ENCODE assay signal across 11 cellular contexts in genomic region chr2:48433682-48434081, GRCh38. TPM values are rescaled to one million over a fixed set of nuclear protein-coding genes. Genes with fewer than 3 reads are reported as not detected.
DNase-seq lines count a peak whose midpoint lies in the region; ATAC-seq and TF ChIP-seq lines count a peak whose summit lies in the region.
"Had no signal": no experiment of that assay in that cellular context is flagged by ENCODE, and none has a peak within 500 bp of the region (broad histone marks: within the 10 kb centered on the region; RNA-seq: fewer than 3 reads in every experiment).

No MANE protein-coding gene starts in this region.

- H2AFZ ChIP-seq in Karpas-422 (ENCODE audit: low read length): peak overlapping the region; percentile 84

- no peaks in the 10 kb centered on the region for H3K79me2 ChIP-seq in Karpas-422 (ENCODE audit: low read length)

- H3K36me3 ChIP-seq in Karpas-422 (ENCODE audit: insufficient read depth, low read length) (no peaks in the 10 kb centered on the region), right lobe of liver (no peaks in the 10 kb centered on the region), testis (ENCODE audit: low read depth, missing control alignments) (no peaks in the 10 kb centered on the region)
- H3K36me3 ChIP-seq: esophagus muscularis mucosa had no signal

- peak overlapping the region; percentile 58 for H3K4me2 ChIP-seq in Karpas-422 (ENCODE audit: low read depth, low read length, poor library complexity, severe bottlenecking)

- in situ Hi-C loops in KBM-7 (cut with MboI; ENCODE audit: low pct_unique_long_range_greater_than_20kb, low sequenced_read_pairs): no loop called here

- peak; percentile 93 to 96 (median 96) for ATAC-seq in right lobe of liver
- no peak for ATAC-seq in GM19467 (IDR thresholded peaks at IDR 0.05; ENCODE audit: unreplicated experiment)
- no peak for ATAC-seq in GM21390 (IDR thresholded peaks at IDR 0.05; ENCODE audit: unreplicated experiment)
- ATAC-seq: T-cell had no signal

- no peaks in the 10 kb centered on the region for H3K9me2 ChIP-seq in Karpas-422 (replicated peaks; ENCODE audit: insufficient read depth, low read length)

- no peaks in the 10 kb centered on the region for H3K27me3 ChIP-seq in Karpas-422 (ENCODE audit: low read length)
- no peaks in the 10 kb centered on the region for H3K27me3 ChIP-seq in right lobe of liver
- no peaks in the 10 kb centered on the region for H3K27me3 ChIP-seq in testis
- H3K27me3 ChIP-seq: esophagus muscularis mucosa had no signal

- H4K20me1 ChIP-seq in Karpas-422 (ENCODE audit: insufficient read depth, low read depth, low read length): no peaks in the 10 kb centered on the region

- H3K27ac ChIP-seq in Karpas-422 (ENCODE audit: low read length) (no peak overlapping the region), right lobe of liver (peak overlapping the region; percentile 67 to 82 (median 72)), testis (peak overlapping the region; percentile 39 to 66)
- H3K27ac ChIP-seq: esophagus muscularis mucosa had no signal

- 23% methylated on average over 3 of the region's 3 CpGs for WGBS in right lobe of liver (ENCODE audit: insufficient coverage, low coverage, low lambda C conversion rate, missing lambda C conversion rate)
- 32 to 63% methylated on average over 3 of the region's 3 CpGs for WGBS in testis, 2 donors

- TF ChIP-seq POLR2A in right lobe of liver (IDR thresholded peaks at IDR 0.05): no peak
- TF ChIP-seq POLR2A in testis (IDR thresholded peaks at IDR 0.05): no peak

- peak overlapping the region; percentile 30 for H3K9ac ChIP-seq in Karpas-422 (ENCODE audit: low read length)

- intact Hi-C loops in right lobe of liver (cut with DNase I): no loop called here
- intact Hi-C loops in testis (cut with DNase I; ENCODE audit: low total_unique reads): no loop called here

- DNase-seq in Karpas-422 (peak; percentile 61), cardiac fibroblast (ENCODE audit: low read depth in 2 of 2) (peak; percentile 37 to 54), right lobe of liver (peak; percentile 65 to 80 (median 76)), testis (peak; percentile 79), KBM-7 (no peak), NCI-H1930 (lab: John Stamatoyannopoulos, UW) (no peak)
- DNase-seq: GF-D8, T-cell had no signal

- H3K4me3 ChIP-seq in Karpas-422 (ENCODE audit: low read length) (no peak overlapping the region), cardiac fibroblast (replicated peaks in 1 of 2; ENCODE audit: low read depth in 2 of 2, low read length in 2 of 2) (no peak overlapping the region), right lobe of liver (peak overlapping the region in 2 of 3 donors; percentile 17 to 34), testis (no peak overlapping the region)
- H3K4me3 ChIP-seq: esophagus muscularis mucosa had no signal

- TF ChIP-seq CTCF in cardiac fibroblast (IDR thresholded peaks at IDR 0.05; ENCODE audit: low read depth, low read length) (no peak), right lobe of liver (IDR thresholded peaks at IDR 0.05) (no peak), testis (IDR thresholded peaks at IDR 0.05) (no peak)

- H3K9me3 ChIP-seq in Karpas-422 (ENCODE audit: low read length) (no peaks in the 10 kb centered on the region), right lobe of liver (no peaks in the 10 kb centered on the region), testis (no peaks in the 10 kb centered on the region)
- H3K9me3 ChIP-seq: esophagus muscularis mucosa had no signal

- peaks cover 20% of the 10 kb centered on the region for H3K4me1 ChIP-seq in Karpas-422 (ENCODE audit: low read length)
- peaks cover 0 to 24% (median 5%) of the 10 kb centered on the region in 4 donors for H3K4me1 ChIP-seq in right lobe of liver
- peaks cover 8% of the 10 kb centered on the region for H3K4me1 ChIP-seq in testis
- H3K4me1 ChIP-seq: esophagus muscularis mucosa had no signal

RNA-seq across cellular contexts. Expression of gene PPP1R21, which starts 6.9 kb away (rescaled TPM):
- total RNA-seq in Karpas-422 (2014; rRNA removed; shearing (Covaris generic); ENCODE audit: low replicate concordance): 23.8 and 35.8 TPM in 2 replicates
- total RNA-seq in right lobe of liver (10 to 100 TPM in 5 of 6 experiments, 1 to 10 TPM in 1; 8.5 to 20.1 (median 13.4) TPM), testis (10 to 100 TPM; 48.5 to 58.6 TPM)
- 25.3 TPM for polyA plus RNA-seq in testis (ENCODE audit: insufficient read depth, low read depth, low replicate concordance)

Comparison
In these comparisons a context has a peak if more than half of its experiments do, and no peak if none do; other contexts are left out.
1. DNase-seq: peak in Karpas-422 (single experiment), cardiac fibroblast (2 of 2), right lobe of liver (3 of 3) and testis (single experiment); none in KBM-7 (single experiment) and NCI-H1930 (0 of 2).
2. H3K4me3 ChIP-seq: peak in right lobe of liver (2 of 3); none in Karpas-422 (single experiment), cardiac fibroblast (0 of 2) and testis (0 of 2).
3. ATAC-seq: peak in right lobe of liver (4 of 4); none in GM19467 (single experiment) and GM21390 (single experiment).